ENCODE assay signal across 1 cellular context in genomic region chr7:116222501-116222900, GRCh38.
TF ChIP-seq lines count a peak whose summit lies in the region.

No MANE protein-coding gene starts in this region.

TF ChIP-seq in SK-N-SH, 30 proteins besides CTCF, POLR2A, EP300 and RAD21 (continued from another document):
- TF ChIP-seq IRF3 (IDR thresholded peaks at IDR 0.05; ENCODE audit: low read depth, low read length) (no peak), YY1 (IDR thresholded peaks at IDR 0.05; ENCODE audit: low read depth) (no peak), NFIC (IDR thresholded peaks at IDR 0.05; ENCODE audit: borderline replicate concordance) (no peak), FOXJ3 (CRISPR knock-in tag; IDR thresholded peaks at IDR 0.05) (no peak), CHD2 (IDR thresholded peaks at IDR 0.05; ENCODE audit: low read length, partially characterized antibody) (no peak), TEAD4 (IDR thresholded peaks at IDR 0.05; ENCODE audit: borderline replicate concordance, insufficient read depth) (no peak), SIN3A (IDR thresholded peaks at IDR 0.05; ENCODE audit: borderline replicate concordance, low read depth, low read length) (no peak), JUND (IDR thresholded peaks at IDR 0.05) (no peak), EZH2phosphoT487 (IDR thresholded peaks at IDR 0.05; ENCODE audit: borderline replicate concordance, low read depth) (no peak), MEF2A (IDR thresholded peaks at IDR 0.05; ENCODE audit: borderline replicate concordance, low read depth) (no peak)
